In the genomic region with DNA sequence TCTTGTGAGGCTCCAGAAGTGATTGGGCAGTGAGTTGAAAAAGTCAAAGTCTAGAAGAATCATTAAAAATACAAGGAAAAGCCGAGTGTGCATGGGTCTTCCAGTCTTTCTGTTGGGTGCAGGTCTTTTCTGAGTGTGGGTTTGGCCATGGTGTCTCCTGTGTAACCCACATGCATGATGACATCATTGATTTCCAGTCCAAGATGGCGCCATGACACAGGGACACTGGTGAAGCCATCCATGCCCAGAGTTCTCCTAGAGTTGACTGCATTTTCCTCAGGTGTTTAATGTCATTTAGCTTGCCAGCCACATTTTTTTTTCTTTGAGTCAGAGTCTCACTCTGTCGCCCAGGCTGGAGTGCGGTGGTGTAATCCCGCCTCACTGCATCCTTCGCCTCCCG, we compare ENCODE assay signal across 1 cellular context.
TF ChIP-seq lines count a peak whose summit lies in the region.

No MANE protein-coding gene starts in this region.

TF ChIP-seq in HepG2, 621 proteins besides CTCF, POLR2A, EP300 and RAD21 (continued from another document):
- TF ChIP-seq, protein P1, sequence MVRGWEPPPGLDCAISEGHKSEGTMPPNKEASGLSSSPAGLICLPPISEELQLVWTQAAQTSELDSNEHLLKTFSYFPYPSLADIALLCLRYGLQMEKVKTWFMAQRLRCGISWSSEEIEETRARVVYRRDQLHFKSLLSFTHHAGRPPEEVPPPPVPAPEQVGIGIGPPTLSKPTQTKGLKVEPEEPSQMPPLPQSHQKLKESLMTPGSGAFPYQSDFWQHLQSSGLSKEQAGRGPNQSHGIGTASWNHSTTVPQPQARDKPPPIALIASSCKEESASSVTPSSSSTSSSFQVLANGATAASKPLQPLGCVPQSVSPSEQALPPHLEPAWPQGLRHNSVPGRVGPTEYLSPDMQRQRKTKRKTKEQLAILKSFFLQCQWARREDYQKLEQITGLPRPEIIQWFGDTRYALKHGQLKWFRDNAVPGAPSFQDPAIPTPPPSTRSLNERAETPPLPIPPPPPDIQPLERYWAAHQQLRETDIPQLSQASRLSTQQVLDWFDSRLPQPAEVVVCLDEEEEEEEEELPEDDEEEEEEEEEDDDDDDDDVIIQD (CRISPR knock-in tag; IDR thresholded peaks at IDR 0.05; ENCODE audit: low read depth), result no peak
- TF ChIP-seq SOX13 (IDR thresholded peaks at IDR 0.05), result no peak
- TF ChIP-seq SOX13 (CRISPR knock-in tag; conservative IDR thresholded peaks at IDR 0.05 in 1 of 2, IDR thresholded peaks at IDR 0.05 in 1 of 2), result no peak
- no peak for TF ChIP-seq ZNF256 (CRISPR knock-in tag; conservative IDR thresholded peaks at IDR 0.05)
